Comparison of ENCODE assay signal across 1 cellular context in the genomic region with DNA sequence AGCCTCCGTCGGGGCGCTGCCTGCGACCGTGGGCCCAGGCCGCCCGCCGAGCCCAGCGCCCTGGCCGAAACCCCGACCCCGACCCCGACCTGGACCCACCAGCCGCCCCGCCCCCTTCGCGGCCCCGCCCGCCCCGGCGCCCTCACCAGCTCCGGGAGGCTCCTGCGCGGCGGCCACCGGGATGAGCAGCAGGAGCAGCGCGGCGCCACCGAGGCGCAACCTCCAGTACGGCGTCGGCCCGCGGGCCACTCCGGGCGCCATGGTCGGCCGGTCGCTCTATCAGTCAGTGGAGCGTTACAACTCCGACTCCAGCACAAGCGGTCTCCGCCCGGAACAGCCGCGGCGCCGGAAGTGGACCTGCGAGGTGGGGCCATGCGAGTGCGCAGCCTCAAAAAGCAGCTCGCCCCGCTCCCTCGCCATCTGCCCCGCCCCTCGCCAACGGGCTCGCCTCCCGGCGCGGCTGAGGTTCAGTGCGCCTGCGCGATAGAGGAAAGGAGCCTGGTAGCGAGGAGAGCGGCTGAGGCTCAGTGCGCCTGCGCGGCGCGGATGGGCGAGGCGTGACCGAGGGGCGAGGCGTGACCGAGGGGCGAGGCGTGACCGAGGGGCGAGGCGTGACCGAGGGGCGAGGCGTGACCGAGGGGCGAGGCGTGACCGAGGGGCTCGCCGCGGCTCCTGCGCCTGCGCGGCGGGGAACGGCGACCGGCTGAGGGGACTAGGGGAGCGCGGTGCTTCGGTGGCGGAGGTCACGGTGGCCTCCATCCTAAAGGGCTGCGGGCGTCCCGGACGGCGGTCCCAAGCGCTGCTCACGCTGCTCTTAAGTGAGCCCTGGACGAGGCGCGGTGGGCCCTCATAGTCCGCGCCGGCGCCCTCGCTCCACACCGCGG.
A peak's percentile ranks its signal among the peaks of the same experiment; 100 is the strongest.
TF ChIP-seq lines count a peak whose summit lies in the region.

Gene PTTG1IP, minus strand, starts transcription at position 335 of the 884 bp plus-strand sequence. Its CDS starts 74 bp downstream, at position 261.

TF ChIP-seq in liver, 16 proteins besides CTCF, POLR2A, EP300 and RAD21 (continued from another document):
- TF ChIP-seq ZBTB33 (IDR thresholded peaks at IDR 0.05): no peak
- peak; percentile 61 for TF ChIP-seq TAF1 (conservative IDR thresholded peaks at IDR 0.05)
- TF ChIP-seq ATF3 (IDR thresholded peaks at IDR 0.05): no peak
- no peak for TF ChIP-seq YY1 (IDR thresholded peaks at IDR 0.05)
- no peak for TF ChIP-seq RXRA (IDR thresholded peaks at IDR 0.05)
- TF ChIP-seq FOXA1 (IDR thresholded peaks at IDR 0.05): no peak
- TF ChIP-seq, protein P1, sequence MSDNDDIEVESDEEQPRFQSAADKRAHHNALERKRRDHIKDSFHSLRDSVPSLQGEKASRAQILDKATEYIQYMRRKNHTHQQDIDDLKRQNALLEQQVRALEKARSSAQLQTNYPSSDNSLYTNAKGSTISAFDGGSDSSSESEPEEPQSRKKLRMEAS (IDR thresholded peaks at IDR 0.05): no peak
- no peak for TF ChIP-seq HNF4G (IDR thresholded peaks at IDR 0.05)
- TF ChIP-seq NR2F2 (IDR thresholded peaks at IDR 0.05): no peak
